Comparison of ENCODE assay signal across 11 cellular contexts in genomic region chr10:93440591-93441012, GRCh38. TPM values are rescaled to one million over a fixed set of nuclear protein-coding genes. Genes with fewer than 3 reads are reported as not detected.
A peak's percentile ranks its signal among the peaks of the same experiment; 100 is the strongest.
DNase-seq lines count a peak whose midpoint lies in the region; ATAC-seq, FAIRE-seq and TF ChIP-seq lines count a peak whose summit lies in the region.
"Had no signal": no experiment of that assay in that cellular context is flagged by ENCODE, and none has a peak within 500 bp of the region (broad histone marks: within the 10 kb centered on the region; RNA-seq: fewer than 3 reads in every experiment).

No MANE protein-coding gene starts in this region.

- H3K4me1 Mint-ChIP-seq in astrocyte (ENCODE audit: low read depth, unreplicated experiment), result peaks cover 68% of the 10 kb centered on the region
- no peaks in the 10 kb centered on the region for H3K4me1 Mint-ChIP-seq in natural killer cell treated with Interleukin-12 subunit alpha and Interleukin-12 subunit beta and Interleukin-15 and Interleukin-18, amount 100 ng/mL, for 72 hours (ENCODE audit: low read depth in 2 of 2)

- peak overlapping the region; percentile 53 for H3K9ac ChIP-seq in astrocyte (ENCODE audit: low read length)

- no peaks in the 10 kb centered on the region for H3K27me3 Mint-ChIP-seq in astrocyte (ENCODE audit: low read depth, unreplicated experiment)
- peaks cover 11 to 15% of the 10 kb centered on the region in 2 donors for H3K27me3 Mint-ChIP-seq in natural killer cell treated with Interleukin-12 subunit alpha and Interleukin-12 subunit beta and Interleukin-15 and Interleukin-18, amount 100 ng/mL, for 72 hours

- no peaks in the 10 kb centered on the region for H3K9me3 Mint-ChIP-seq in astrocyte (ENCODE audit: unreplicated experiment)
- no peaks in the 10 kb centered on the region for H3K9me3 Mint-ChIP-seq in natural killer cell treated with Interleukin-12 subunit alpha and Interleukin-12 subunit beta and Interleukin-15 and Interleukin-18, amount 100 ng/mL, for 72 hours

- peaks cover 4% of the 10 kb centered on the region for H4K20me1 ChIP-seq in astrocyte (ENCODE audit: insufficient read depth, low read length)

- WGBS in thyroid gland, 2 donors, result 54 to 60% methylated on average over 2 of the region's 2 CpGs

- H3K4me1 ChIP-seq in astrocyte (ENCODE audit: insufficient read depth, low read length) (peaks cover 69% of the 10 kb centered on the region), left lung (peaks cover 43 to 86% of the 10 kb centered on the region in 2 donors), thyroid gland (peaks cover 80 to 95% of the 10 kb centered on the region in 2 donors)

- no peak overlapping the region for H3K4me2 ChIP-seq in astrocyte (ENCODE audit: low read length)

- H3K4me3 Mint-ChIP-seq in astrocyte (ENCODE audit: unreplicated experiment), result no peak overlapping the region
- no peak overlapping the region for H3K4me3 Mint-ChIP-seq in natural killer cell treated with Interleukin-12 subunit alpha and Interleukin-12 subunit beta and Interleukin-15 and Interleukin-18, amount 100 ng/mL, for 72 hours

- H3K36me3 Mint-ChIP-seq in astrocyte (ENCODE audit: low read depth, unreplicated experiment), result peaks cover 31% of the 10 kb centered on the region
- H3K36me3 Mint-ChIP-seq in natural killer cell treated with Interleukin-12 subunit alpha and Interleukin-12 subunit beta and Interleukin-15 and Interleukin-18, amount 100 ng/mL, for 72 hours, result no peaks in the 10 kb centered on the region

- peaks cover 68% of the 10 kb centered on the region for H3K79me2 ChIP-seq in astrocyte (ENCODE audit: insufficient read depth, low read length)

- no peak overlapping the region for H3K4me3 ChIP-seq in astrocyte (ENCODE audit: insufficient read depth, low read depth, low read length)
- H3K4me3 ChIP-seq in left lung, result no peak overlapping the region
- no peak overlapping the region for H3K4me3 ChIP-seq in thyroid gland (replicated peaks in 1 of 3)

- no peaks in the 10 kb centered on the region for H3K27me3 ChIP-seq in astrocyte (ENCODE audit: insufficient read depth, low read length)
- no peaks in the 10 kb centered on the region for H3K27me3 ChIP-seq in left lung
- no peaks in the 10 kb centered on the region for H3K27me3 ChIP-seq in thyroid gland

- intact Hi-C loops in left lung (cut with DNase I), result no loop called here
- intact Hi-C loops in thyroid gland (cut with DNase I), result no loop called here

- FAIRE-seq in astrocyte (lab: Jason Lieb, UNC), result no peak

- H3K36me3 ChIP-seq in astrocyte (ENCODE audit: insufficient read depth, low read length), result peaks cover 24% of the 10 kb centered on the region
- H3K36me3 ChIP-seq in left lung, result no peaks in the 10 kb centered on the region
- no peaks in the 10 kb centered on the region for H3K36me3 ChIP-seq in thyroid gland

- DNase-seq in NCI-H1105 treated with DMSO at 0.1 percent for 48 hours (lab: John Stamatoyannopoulos, UW) (peak; percentile 16), NCI-H1105 (lab: John Stamatoyannopoulos, UW) (no peak), astrocyte (ENCODE audit: low read depth) (no peak), left lung (no peak), thyroid gland (no peak), NCI-H1930 (lab: John Stamatoyannopoulos, UW) (no peak)
- no peak for DNase-seq in natural killer cell treated with Interleukin-12 subunit alpha and Interleukin-12 subunit beta and Interleukin-15 and Interleukin-18, amount 100 ng/mL, for 72 hours (ENCODE audit: low spot score)
- DNase-seq: effector memory CD4-positive, alpha-beta T cell; SW 1271 had no signal

- H2AFZ ChIP-seq in astrocyte (ENCODE audit: low read depth, low read length), result no peak overlapping the region

- H3K9me3 ChIP-seq in astrocyte (ENCODE audit: insufficient read depth, low read depth, low read length) (no peaks in the 10 kb centered on the region), left lung (no peaks in the 10 kb centered on the region), thyroid gland (no peaks in the 10 kb centered on the region)

- ATAC-seq in left lung (no peak), HG02610 (IDR thresholded peaks at IDR 0.05; ENCODE audit: unreplicated experiment) (no peak)
- ATAC-seq in natural killer cell treated with Interleukin-12 subunit alpha and Interleukin-12 subunit beta and Interleukin-15 and Interleukin-18, amount 100 ng/mL, for 72 hours, result no peak

- TF ChIP-seq CTCF in astrocyte (IDR thresholded peaks at IDR 0.05; ENCODE audit: insufficient read depth, low read depth, low read length) (no peak), left lung (IDR thresholded peaks at IDR 0.05) (no peak), thyroid gland (IDR thresholded peaks at IDR 0.05) (no peak)

- peak overlapping the region; percentile 70 for H3K27ac ChIP-seq in astrocyte (ENCODE audit: low read depth, low read length)
- peak overlapping the region; percentile 49 to 99 for H3K27ac ChIP-seq in left lung
- H3K27ac ChIP-seq in thyroid gland, result peak overlapping the region; percentile 99 to 100 (median 100)
- H3K27ac ChIP-seq: 22Rv1 had no signal

- no peak for TF ChIP-seq POLR2A in thyroid gland (IDR thresholded peaks at IDR 0.05)

- peak overlapping the region; percentile 88 for H3K27ac Mint-ChIP-seq in astrocyte (ENCODE audit: unreplicated experiment)
- no peak overlapping the region for H3K27ac Mint-ChIP-seq in natural killer cell treated with Interleukin-12 subunit alpha and Interleukin-12 subunit beta and Interleukin-15 and Interleukin-18, amount 100 ng/mL, for 72 hours

RNA-seq across cellular contexts. Expression of gene MYOF, which starts 41.5 kb away (rescaled TPM):
- 299 and 306 TPM in 2 replicates for total RNA-seq in astrocyte
- total RNA-seq in left lung, result 100 to 1,000 TPM; 241 to 295 TPM
- total RNA-seq in thyroid gland, result 100 to 1,000 TPM in 2 of 4 donors, 10 to 100 TPM in 2; 72.3 to 210 (median 118) TPM
- total RNA-seq in natural killer cell treated with Interleukin-12 subunit alpha and Interleukin-12 subunit beta and Interleukin-15 and Interleukin-18, amount 100 ng/mL, for 72 hours, result 10 to 100 TPM in 1 of 2 donors, under 1 TPM in 1; 0.57 to 15.8 TPM

RNA-seq across cellular contexts. Expression of gene CEP55, which starts 55.8 kb away (rescaled TPM):
- 2.0 and 3.7 TPM in 2 replicates for total RNA-seq in astrocyte
- 1 to 10 TPM; 3.4 to 9.5 TPM for total RNA-seq in left lung
- total RNA-seq in thyroid gland, result 1 to 10 TPM in 2 of 4 donors, under 1 TPM in 1, not detected in 1; 0.11 to 2.1 (median 1.0) TPM
- total RNA-seq in natural killer cell treated with Interleukin-12 subunit alpha and Interleukin-12 subunit beta and Interleukin-15 and Interleukin-18, amount 100 ng/mL, for 72 hours, result 10 to 100 TPM; 23.7 to 45.7 TPM

Comparison
In these comparisons a context has a peak if more than half of its experiments do, and no peak if none do; other contexts are left out.
1. RNA of gene MYOF, which starts 41.5 kb away (total RNA-seq): 299 to 306 TPM in astrocyte, 241 to 295 TPM in left lung and 72.3 to 210 TPM in thyroid gland; 0.57 to 15.8 TPM in natural killer cell treated with Interleukin-12 subunit alpha and Interleukin-12 subunit beta and Interleukin-15 and Interleukin-18, amount 100 ng/mL, for 72 hours; every median in the first group is over 4 times any median in the second.
2. Peak in every context shown above with its lines, with median percentiles within 50 percentile points of each other: H3K27ac ChIP-seq.